In the genomic region with DNA sequence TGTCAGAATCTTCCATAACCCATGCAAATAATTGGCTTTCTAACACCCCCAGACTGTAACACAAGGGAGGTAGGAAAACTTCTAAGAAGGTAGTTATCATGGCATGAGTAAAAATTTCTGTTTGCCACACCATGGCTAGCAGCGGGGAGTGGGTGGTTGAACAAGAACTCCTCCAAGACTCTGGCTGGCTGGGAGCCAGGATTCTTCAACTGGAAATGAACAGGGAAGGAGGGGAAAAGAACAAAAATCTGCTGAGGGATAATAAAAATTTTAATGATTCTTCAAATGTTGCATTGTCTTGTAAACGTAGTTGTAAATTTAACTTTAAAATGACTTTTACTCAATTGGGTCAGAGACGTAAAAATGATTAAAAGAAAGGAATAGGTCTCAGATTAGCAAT, we compare ENCODE assay signal across 18 cellular contexts.
DNase-seq lines count a peak whose midpoint lies in the region; ATAC-seq and TF ChIP-seq lines count a peak whose summit lies in the region.
"Had no signal": no experiment of that assay in that cellular context is flagged by ENCODE, and none has a peak within 500 bp of the region (broad histone marks: within the 10 kb centered on the region; RNA-seq: fewer than 3 reads in every experiment).

No MANE protein-coding gene starts in this region.

- no peak for TF ChIP-seq POLR2A in uterus (IDR thresholded peaks at IDR 0.05)

- H3K27me3 ChIP-seq in uterus: no peaks in the 10 kb centered on the region
- H3K27me3 ChIP-seq: ascending aorta, vagina had no signal

- H3K4me1 ChIP-seq in uterus: no peaks in the 10 kb centered on the region
- H3K4me1 ChIP-seq: ascending aorta, vagina had no signal

- H3K9me3 ChIP-seq in uterus: no peaks in the 10 kb centered on the region
- H3K9me3 ChIP-seq: ascending aorta, vagina had no signal

- H3K36me3 ChIP-seq in uterus: no peaks in the 10 kb centered on the region
- H3K36me3 ChIP-seq: ascending aorta, vagina had no signal

- DNase-seq in left ventricle myocardium superior (peak; percentile 41), Right ventricle myocardium superior (no peak), fibroblast of pulmonary artery (ENCODE audit: low read depth) (peak; percentile 55), occipital lobe (lab: John Stamatoyannopoulos, UW) (peak; percentile 30), uterus (peak; percentile 51 to 56), SKM-1 treated with dmso at 0.1 percent for 144 hours (lab: John Stamatoyannopoulos, UW; ENCODE audit: unreplicated experiment) (no peak), NCI-H345 (lab: John Stamatoyannopoulos, UW) (no peak)
- DNase-seq: CD8-positive, alpha-beta memory T cell; NCI-H2029 treated with DMSO at 0.1 percent for 48 hours; RPMI8226; small intestine; stimulated activated naive B cell treated with anti-CD40 and anti-IgM and Interleukin-4, amounts not matched to agents 10 μg/mL and 1 μg/mL and 100 μg/mL, for 72 hours; T-cell had no signal

- intact Hi-C loops in left ventricle myocardium superior (cut with micrococcal nuclease): no loop called here
- intact Hi-C loops in Right ventricle myocardium superior (cut with DNase I): no loop called here
- intact Hi-C loops in uterus (cut with DNase I; ENCODE audit: low total_unique reads): no loop called here

- ATAC-seq in left ventricle myocardium superior (no peak), Right ventricle myocardium superior (ENCODE audit: poor library complexity) (no peak), GM18511 (IDR thresholded peaks at IDR 0.05; ENCODE audit: unreplicated experiment) (no peak)
- ATAC-seq: activated T-helper 17 cell treated with anti-CD3 and anti-CD28 coated beads, Interleukin-2, amount 50 U/mL, for 72 hours; stimulated activated naive B cell treated with anti-CD40 and anti-IgM and Interleukin-4, amounts not matched to agents 10 μg/mL and 1 μg/mL and 100 μg/mL, for 72 hours; T-cell had no signal

- no peak overlapping the region for H3K4me3 ChIP-seq in fibroblast of pulmonary artery (replicated peaks; ENCODE audit: low read depth, low read length)
- no peak overlapping the region for H3K4me3 ChIP-seq in uterus
- H3K4me3 ChIP-seq: ascending aorta, lung, vagina had no signal

- peak overlapping the region in 1 of 2 donors; percentile 42 for H3K27ac ChIP-seq in uterus
- H3K27ac ChIP-seq: ascending aorta, vagina had no signal

- TF ChIP-seq CTCF in fibroblast of pulmonary artery (IDR thresholded peaks at IDR 0.05; ENCODE audit: low read length, missing control alignments) (no peak), uterus (IDR thresholded peaks at IDR 0.05) (no peak)

Comparison
In these comparisons a context has a peak if more than half of its experiments do, and no peak if none do; other contexts are left out.
1. DNase-seq: peak in left ventricle myocardium superior (single experiment), fibroblast of pulmonary artery (single experiment), occipital lobe (single experiment) and uterus (2 of 2); none in Right ventricle myocardium superior (single experiment), SKM-1 treated with dmso at 0.1 percent for 144 hours (single experiment) and NCI-H345 (single experiment).